ENCODE assay signal across 22 cellular contexts in genomic region chr20:62821726-62822210, GRCh38.
"Had no signal": no experiment of that assay in that cellular context is flagged by ENCODE, and none has a peak within 500 bp of the region (broad histone marks: within the 10 kb centered on the region; RNA-seq: fewer than 3 reads in every experiment).

No MANE protein-coding gene starts in this region.

- H3K4me3 ChIP-seq: MG63 had no signal

- H3K27me3 ChIP-seq: MG63 had no signal

- DNase-seq: Karpas-422, KG1, MG63, NCI-H1092, NCI-H1105 treated with DMSO at 0.1 percent for 48 hours, NCI-H1417 treated with DMSO at 0.1 percent for 48 hours, NCI-H146, NCI-H1694 treated with DMSO at 0.1 percent for 48 hours, NCI-H1930, NCI-H2081, NCI-H2107, NCI-H2227 treated with DMSO at 0.1 percent for 48 hours, NCI-H524, NCI-H69, NCI-H774, RPMI8226, SW 1271, T-cell had no signal

- ATAC-seq: T-cell had no signal

- H3K36me3 ChIP-seq: MG63 had no signal

- H3K27ac ChIP-seq: HL-60 had no signal

- H3K9ac ChIP-seq: SK-N-SH had no signal

- H3K4me2 ChIP-seq: SK-N-SH had no signal

- FAIRE-seq: HTR-8/SVneo, RCC 7860 had no signal

- H3K9me3 ChIP-seq: MG63, SK-N-SH had no signal
